ENCODE assay signal across 12 cellular contexts in genomic region chr17:19303367-19303776, GRCh38. TPM values are rescaled to one million over a fixed set of nuclear protein-coding genes. Genes with fewer than 3 reads are reported as not detected.
A peak's percentile ranks its signal among the peaks of the same experiment; 100 is the strongest.
DNase-seq lines count a peak whose midpoint lies in the region; ATAC-seq and TF ChIP-seq lines count a peak whose summit lies in the region.
"Had no signal": no experiment of that assay in that cellular context is flagged by ENCODE, and none has a peak within 500 bp of the region (broad histone marks: within the 10 kb centered on the region; RNA-seq: fewer than 3 reads in every experiment).

No MANE protein-coding gene starts in this region.

- peak overlapping the region; percentile 32 to 89 (median 77) for H3K27ac ChIP-seq in heart right ventricle
- peak overlapping the region; percentile 40 for H3K27ac ChIP-seq in psoas muscle
- H3K27ac ChIP-seq in mammary epithelial cell (ENCODE audit: insufficient read depth, low read depth, low read length): no peak overlapping the region

- ATAC-seq in heart right ventricle: peak; percentile 12 to 50 (median 36)
- peak; percentile 55 to 67 (median 64) for ATAC-seq in psoas muscle
- no peak for ATAC-seq in HG03095 (IDR thresholded peaks at IDR 0.05; ENCODE audit: unreplicated experiment)
- ATAC-seq: PC-3 had no signal

- intact Hi-C loops in heart right ventricle (cut with DNase I) (loop anchor here in 1 of 10 donors (5.0 kb wide), 1 partner anchor 41 kb away; no protein-coding TSS in a partner anchor), psoas muscle (cut with DNase I) (no loop called here), mammary epithelial cell (cut with micrococcal nuclease) (no loop called here)

- TF ChIP-seq CTCF in NB4 (IDR thresholded peaks at IDR 0.05; ENCODE audit: low read depth, low read length) (no peak), heart right ventricle (IDR thresholded peaks at IDR 0.05) (peak in 1 of 9 donors; percentile 22), psoas muscle (IDR thresholded peaks at IDR 0.05) (no peak), mammary epithelial cell (conservative IDR thresholded peaks at IDR 0.05 in 1 of 2, IDR thresholded peaks at IDR 0.05 in 1 of 2; ENCODE audit: extremely low read depth in 1 of 2, insufficient read depth in 1 of 2, low read depth in 1 of 2, low read length in 2 of 2) (no peak)

- H3K79me2 ChIP-seq in mammary epithelial cell (ENCODE audit: insufficient read depth, low read length): no peaks in the 10 kb centered on the region

- H3K9me3 ChIP-seq in heart right ventricle: no peaks in the 10 kb centered on the region
- H3K9me3 ChIP-seq in psoas muscle: no peaks in the 10 kb centered on the region
- no peaks in the 10 kb centered on the region for H3K9me3 ChIP-seq in mammary epithelial cell (replicated peaks; ENCODE audit: insufficient read depth, low read length)
- H3K9me3 ChIP-seq: breast epithelium, uterus had no signal

- H3K27me3 ChIP-seq in heart right ventricle (peaks cover 0 to 63% (median 0%) of the 10 kb centered on the region in 7 donors), psoas muscle (ENCODE audit: insufficient read depth in 3 of 3, low read length in 2 of 3) (no peaks in the 10 kb centered on the region), mammary epithelial cell (ENCODE audit: insufficient read depth, low read length) (no peaks in the 10 kb centered on the region)
- H3K27me3 ChIP-seq: breast epithelium, uterus had no signal

- DNase-seq in CD1c-positive myeloid dendritic cell (ENCODE audit: extremely low spot score) (peak; percentile 59), NB4 (ENCODE audit: low read depth) (peak; percentile 55), heart right ventricle (no peak), psoas muscle (peak in 1 of 2 donors; percentile 18), foreskin melanocyte (no peak), mammary epithelial cell (no peak), iPS-NIHi7 (ENCODE audit: extremely low spot score) (no peak)
- DNase-seq: activated CD4-positive, alpha-beta T cell treated with anti-CD3 and anti-CD28 coated beads, Interleukin-2, amount 50 U/mL, for 4 hours had no signal

- no peak overlapping the region for H3K4me2 ChIP-seq in mammary epithelial cell (ENCODE audit: insufficient read depth, low read depth, low read length)

- no peak overlapping the region for H2AFZ ChIP-seq in mammary epithelial cell (ENCODE audit: low read depth, low read length)

- H4K20me1 ChIP-seq in mammary epithelial cell (ENCODE audit: insufficient read depth, low read length): no peaks in the 10 kb centered on the region

- H3K36me3 ChIP-seq in heart right ventricle (peaks cover 0 to 8% (median 0%) of the 10 kb centered on the region in 9 donors), psoas muscle (ENCODE audit: insufficient read depth in 1 of 2, low read depth in 1 of 2) (no peaks in the 10 kb centered on the region), mammary epithelial cell (ENCODE audit: insufficient read depth, low read length) (no peaks in the 10 kb centered on the region)
- H3K36me3 ChIP-seq: breast epithelium, uterus had no signal

- 51 to 54% methylated on average over 9 of the region's 9 CpGs for WGBS in heart right ventricle, 2 donors
- WGBS in psoas muscle, 3 donors: 30 to 55% (median 42%) methylated on average over 9 of the region's 9 CpGs
- 84% methylated on average over 9 of the region's 9 CpGs for WGBS in mammary epithelial cell (ENCODE audit: low coverage, missing lambda C conversion rate)

- in situ Hi-C loops in mammary epithelial cell (cut with MboI; ENCODE audit: low sequenced_read_pairs in 2 of 2): no loop called here

- H3K4me1 ChIP-seq in heart right ventricle: peaks cover 13 to 82% (median 72%) of the 10 kb centered on the region in 9 donors
- H3K4me1 ChIP-seq in psoas muscle: peaks cover 42% of the 10 kb centered on the region
- no peaks in the 10 kb centered on the region for H3K4me1 ChIP-seq in mammary epithelial cell (ENCODE audit: insufficient read depth, low read length)
- H3K4me1 ChIP-seq: breast epithelium had no signal

- dilution Hi-C loops in mammary epithelial cell (cut with HindIII; ENCODE audit: low sequenced_read_pairs): no loop called here

- no TSS peak for BruUV-seq in mammary epithelial cell (replicated peaks; lab: Mats Ljungman, UMichigan)

- CTCF ChIA-PET in mammary epithelial cell (lab: Charles Lee; ENCODE audit: low non-redundant PET): no interaction called here

- no peak for TF ChIP-seq POLR2A in NB4 (IDR thresholded peaks at IDR 0.05; ENCODE audit: extremely low read depth, insufficient read length)

- no peak overlapping the region for H3K9ac ChIP-seq in mammary epithelial cell (ENCODE audit: insufficient read depth, low read length)

- H3K4me3 ChIP-seq in NB4 (ENCODE audit: low read depth, low read length) (no peak overlapping the region), heart right ventricle (no peak overlapping the region), psoas muscle (no peak overlapping the region), mammary epithelial cell (replicated peaks in 1 of 3; ENCODE audit: insufficient read depth in 1 of 3, low read depth in 2 of 3, low read length in 3 of 3) (no peak overlapping the region)
- H3K4me3 ChIP-seq: breast epithelium, uterus had no signal

RNA-seq across cellular contexts. Expression of gene B9D1, which starts 59.2 kb away (rescaled TPM):
- total RNA-seq in heart right ventricle (10 to 100 TPM in 5 of 10 donors, 1 to 10 TPM in 5; 5.3 to 18.8 (median 10.4) TPM), psoas muscle (1 to 10 TPM; 4.7 to 8.7 (median 6.4) TPM), mammary epithelial cell (10 to 100 TPM; 21.2 to 23.2 TPM)
- polyA plus RNA-seq in heart right ventricle (10 to 100 TPM in 1 of 2 donors, 1 to 10 TPM in 1; 9.4 to 11.6 TPM), psoas muscle (1 to 10 TPM; 7.0 to 9.2 (median 7.3) TPM), mammary epithelial cell (39.0 TPM)
- 25.0 TPM for polyA minus RNA-seq in mammary epithelial cell

Comparison
In these comparisons a context has a peak if more than half of its experiments do, and no peak if none do; other contexts are left out.
1. DNase-seq: peak in CD1c-positive myeloid dendritic cell (single experiment) and NB4 (single experiment); none in heart right ventricle (0 of 2), foreskin melanocyte (single experiment), mammary epithelial cell (single experiment) and iPS-NIHi7 (single experiment).